25 cellular contexts compared by ENCODE assay signal in genomic region chr21:41917531-41917930, GRCh38.
"Had no signal": no experiment of that assay in that cellular context is flagged by ENCODE, and none has a peak within 500 bp of the region (broad histone marks: within the 10 kb centered on the region; RNA-seq: fewer than 3 reads in every experiment).

No MANE protein-coding gene starts in this region.

- DNase-seq: head of caudate nucleus; hippocampal formation; immature natural killer cell; kidney; left colon; nucleus accumbens; psoas muscle; right lobe of liver; stimulated activated CD4-positive, alpha-beta T cell treated with anti-CD3 and anti-CD28 coated beads, Interleukin-12 subunit alpha, Interleukin-12 subunit beta, amount 100 ng/mL, for 4 hours; stimulated activated CD4-positive, alpha-beta T cell treated with anti-CD3 and anti-CD28 coated beads, Interleukin-15, amount 100 ng/mL, for 24 hours; stimulated activated CD4-positive, alpha-beta T cell treated with anti-CD3 and anti-CD28 coated beads, Interleukin-2, amount 100 ng/mL, for 24 hours; stimulated activated CD4-positive, alpha-beta T cell treated with anti-CD3 and anti-CD28 coated beads, Interleukin-4, amount 100 ng/mL, for 1 hour; stimulated activated naive CD4-positive, alpha-beta T cell treated with Interleukin-2 at 50 U/mL for 16 hours; stimulated activated naive CD8-positive, alpha-beta T cell treated with anti-CD3 and anti-CD28 coated beads, Interleukin-15, amount 100 ng/mL, for 72 hours; testis; thyroid gland; transverse colon; upper lobe of left lung had no signal

- H3K4me3 ChIP-seq: left lung, lung, pancreas, psoas muscle, right lobe of liver, skin epidermis, testis, thyroid gland, transverse colon, upper lobe of left lung had no signal

- H3K9me3 ChIP-seq: left lung, pancreas, psoas muscle, right lobe of liver, testis, thyroid gland, transverse colon, upper lobe of left lung had no signal

- H3K4me1 Mint-ChIP-seq: immature natural killer cell, nephron, neural crest cell had no signal

- H3K27ac ChIP-seq: left lung, pancreas, psoas muscle, right lobe of liver, skin epidermis, testis, transverse colon, upper lobe of left lung had no signal

- H3K4me3 Mint-ChIP-seq: immature natural killer cell; naive thymus-derived CD8-positive, alpha-beta T cell; nephron; neural crest cell; stimulated activated naive CD8-positive, alpha-beta T cell treated with anti-CD3 and anti-CD28 coated beads, Interleukin-15, amount 100 ng/mL, for 72 hours had no signal

- H3K9me3 Mint-ChIP-seq: immature natural killer cell; naive thymus-derived CD8-positive, alpha-beta T cell; nephron; neural crest cell; stimulated activated naive CD8-positive, alpha-beta T cell treated with anti-CD3 and anti-CD28 coated beads, Interleukin-15, amount 100 ng/mL, for 72 hours had no signal

- ATAC-seq: left colon; left lung; naive thymus-derived CD8-positive, alpha-beta T cell; pancreas; psoas muscle; right lobe of liver; stimulated activated naive CD8-positive, alpha-beta T cell treated with anti-CD3 and anti-CD28 coated beads, Interleukin-15, amount 100 ng/mL, for 72 hours had no signal

- H3K27ac Mint-ChIP-seq: immature natural killer cell; nephron; stimulated activated naive CD8-positive, alpha-beta T cell treated with anti-CD3 and anti-CD28 coated beads, Interleukin-15, amount 100 ng/mL, for 72 hours had no signal

- H3K27me3 ChIP-seq: left lung, pancreas, right lobe of liver, testis, thyroid gland, transverse colon, upper lobe of left lung had no signal

- H3K4me1 ChIP-seq: left lung, pancreas, psoas muscle, right lobe of liver, thyroid gland, transverse colon, upper lobe of left lung had no signal
